Comparison of ENCODE assay signal across 7 cellular contexts in genomic region chr19:41670755-41671154, GRCh38. TPM values are rescaled to one million over a fixed set of nuclear protein-coding genes. Genes with fewer than 3 reads are reported as not detected.
"Had no signal": no experiment of that assay in that cellular context is flagged by ENCODE, and none has a peak within 500 bp of the region (broad histone marks: within the 10 kb centered on the region; RNA-seq: fewer than 3 reads in every experiment).

No MANE protein-coding gene starts in this region.

- ATAC-seq: GM23338, K562 had no signal

- H3K4me3 ChIP-seq: GM23338, K562 had no signal

- DNase-seq: H9, HCEC 1CT, IMR-90 had no signal

RNA-seq across cellular contexts. Expression of gene CEACAM7, which starts 17.3 kb away (rescaled TPM):
- total RNA-seq: H1, H9, IMR-90, K562 had no signal

RNA-seq across cellular contexts. Expression of gene CEACAM5, which starts 37.7 kb away (rescaled TPM):
- total RNA-seq: GM23338, H1, H9, IMR-90 had no signal

RNA-seq across cellular contexts. Expression of gene CEACAM4, which starts 43.9 kb away (rescaled TPM):
- total RNA-seq: GM23338, H1, H9, HT-29, IMR-90, K562 had no signal
